19 cellular contexts compared by ENCODE assay signal in the genomic region with DNA sequence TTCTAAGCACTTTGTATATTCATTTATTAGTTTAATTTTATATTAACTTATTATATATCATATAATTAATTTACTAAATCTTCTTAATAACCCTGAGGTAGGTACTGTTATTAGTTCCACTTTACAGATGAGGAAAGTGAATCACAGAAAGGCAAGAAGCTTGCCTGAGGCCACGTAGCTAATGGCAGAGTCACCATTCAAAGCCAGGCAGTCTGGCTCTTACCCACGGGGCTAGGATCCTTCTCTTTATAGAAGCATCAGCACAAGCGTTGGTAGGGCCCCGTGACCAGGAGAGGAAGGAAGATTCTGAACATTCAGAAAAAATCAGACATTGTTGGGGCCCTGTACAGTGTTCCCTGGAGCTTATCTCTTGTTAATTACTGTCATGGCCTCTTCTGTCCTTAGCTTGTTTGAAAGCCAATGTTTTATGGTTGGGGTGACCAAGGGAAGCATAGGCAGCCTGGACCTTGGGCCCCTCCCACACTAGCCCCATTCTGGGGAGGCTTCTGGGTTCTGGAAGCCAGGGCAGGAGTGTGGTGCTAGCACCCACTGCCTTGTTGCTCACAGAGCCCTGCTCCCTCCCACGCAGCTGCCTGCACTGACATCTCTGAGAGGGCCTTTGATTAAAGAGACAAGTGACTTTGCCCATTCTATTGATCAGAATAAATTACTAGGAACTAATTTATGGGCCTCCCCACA. TPM values are rescaled to one million over a fixed set of nuclear protein-coding genes. Genes with fewer than 3 reads are reported as not detected.
DNase-seq lines count a peak whose midpoint lies in the region; ATAC-seq and TF ChIP-seq lines count a peak whose summit lies in the region.
"Had no signal": no experiment of that assay in that cellular context is flagged by ENCODE, and none has a peak within 500 bp of the region (broad histone marks: within the 10 kb centered on the region; RNA-seq: fewer than 3 reads in every experiment).

No MANE protein-coding gene starts in this region.

- no peak overlapping the region for H3K9ac ChIP-seq in BLaER1
- no peak overlapping the region for H3K9ac ChIP-seq in endodermal cell (ENCODE audit: extremely low read depth, low read length, poor library complexity, severe bottlenecking)
- H3K9ac ChIP-seq: KMS-11 had no signal

- no peak overlapping the region for H3K27ac Mint-ChIP-seq in endodermal cell
- H3K27ac Mint-ChIP-seq: activated T-helper 2 cell treated with anti-CD3 and anti-CD28 coated beads, Interferon-gamma antibody, Interleukin-2, Interleukin-4, amounts not matched to agents 10 μg/mL and 5 μg/mL and 100 μg/mL, durations not matched to agents 14 hours and 24 hours and 36 hours had no signal

- DNase-seq in endodermal cell (peak; percentile 23), osteoblast (ENCODE audit: insufficient read length, low spot score, missing footprints) (peak; percentile 73), middle frontal gyrus (ENCODE audit: extremely low spot score, low spot score) (no peak)
- DNase-seq in stimulated activated naive CD8-positive, alpha-beta T cell treated with anti-CD3 and anti-CD28 coated beads, Interleukin-15, Interleukin-2, amounts not matched to agents 100 U/mL and 50 U/mL, for 24 hours: no peak
- no peak for DNase-seq in stimulated activated CD4-positive, alpha-beta T cell treated with anti-CD3 and anti-CD28 coated beads, Interleukin-1b, Interleukin-23, amount 100 ng/mL, for 48 hours
- DNase-seq: DMS79 treated with DMSO at 0.1 percent for 48 hours, left lung, NCI-H1105, NCI-H2081 treated with DMSO at 0.1 percent for 48 hours, NCI-H510A, pancreas, RPMI8226 had no signal

- H3K4me1 ChIP-seq in BLaER1 (peaks cover 32% of the 10 kb centered on the region), HEK293 (ENCODE audit: control insufficient read depth, insufficient read depth, low read length) (no peaks in the 10 kb centered on the region), endodermal cell (ENCODE audit: control insufficient read depth, insufficient read depth, low read length) (no peaks in the 10 kb centered on the region), osteoblast (ENCODE audit: insufficient read depth, low read length) (peaks cover 19% of the 10 kb centered on the region)
- H3K4me1 ChIP-seq: pancreas had no signal

- CTCF ChIA-PET in HEK293 (lab: Yijun Ruan, JAX): interaction anchor here (0.6 to 4.8 kb wide), 11 partner anchors 10 to 448 kb away, joined by 3 to 21 read pairs (median 4); no protein-coding TSS in a partner anchor

- no peak for TF ChIP-seq CTCF in HEK293 (tag by site-specific recombination; IDR thresholded peaks at IDR 0.05)
- no peak for TF ChIP-seq CTCF in endodermal cell (conservative IDR thresholded peaks at IDR 0.05)
- no peak for TF ChIP-seq CTCF in osteoblast (IDR thresholded peaks at IDR 0.05; ENCODE audit: extremely low read depth, low read depth, low read length)

- H3K4me2 ChIP-seq in BLaER1: peak overlapping the region; percentile 14; the same call in 1 of the 2 replicates
- peak overlapping the region; percentile 72 for H3K4me2 ChIP-seq in osteoblast (ENCODE audit: insufficient read depth, low read length)
- H3K4me2 ChIP-seq: KMS-11 had no signal

- H2AFZ ChIP-seq in osteoblast (ENCODE audit: low read length): peak overlapping the region; percentile 67

- WGBS in endodermal cell (ENCODE audit: insufficient coverage in 1 of 2, insufficient read length in 1 of 2), 2 experiments: 80 to 87% methylated on average over 4 to 5 of the region's 5 CpGs

- no peaks in the 10 kb centered on the region for H3K9me3 ChIP-seq in BLaER1
- no peaks in the 10 kb centered on the region for H3K9me3 ChIP-seq in HEK293 (ENCODE audit: control insufficient read depth, insufficient read depth, low read depth, low read length)
- H3K9me3 ChIP-seq in endodermal cell (ENCODE audit: control insufficient read depth, low read length): no peaks in the 10 kb centered on the region
- H3K9me3 ChIP-seq in osteoblast (ENCODE audit: low read depth, low read length): no peaks in the 10 kb centered on the region
- H3K9me3 ChIP-seq: left lung, pancreas had no signal

- H4K20me1 ChIP-seq in BLaER1 (no peaks in the 10 kb centered on the region), osteoblast (ENCODE audit: insufficient read depth, low read length) (no peaks in the 10 kb centered on the region)

- H3K79me2 ChIP-seq in osteoblast (ENCODE audit: insufficient read depth, low read length): no peaks in the 10 kb centered on the region

- H3K27ac ChIP-seq in BLaER1 (no peak overlapping the region), HEK293 (ENCODE audit: extremely low read depth, low read depth, low read length) (no peak overlapping the region), endodermal cell (ENCODE audit: low read depth, low read length) (no peak overlapping the region), osteoblast (ENCODE audit: low read depth, low read length) (peak overlapping the region; percentile 71)
- H3K27ac ChIP-seq: KMS-11, left lung, pancreas had no signal

- peaks cover 9% of the 10 kb centered on the region for H3K4me1 Mint-ChIP-seq in endodermal cell

- H3K27me3 ChIP-seq in BLaER1 (no peaks in the 10 kb centered on the region), endodermal cell (ENCODE audit: control insufficient read depth, insufficient read depth, low read length, poor library complexity, severe bottlenecking) (peaks cover 25% of the 10 kb centered on the region), osteoblast (ENCODE audit: insufficient read depth, low read length) (peaks cover 4% of the 10 kb centered on the region)
- H3K27me3 ChIP-seq: pancreas had no signal

- POLR2A ChIA-PET in HEK293 (lab: Yijun Ruan, JAX): no interaction called here

- no peak overlapping the region for H3K4me3 Mint-ChIP-seq in endodermal cell

- H3K36me3 Mint-ChIP-seq in endodermal cell (ENCODE audit: low read depth): no peaks in the 10 kb centered on the region

- H3K4me3 ChIP-seq in BLaER1: no peak overlapping the region
- H3K4me3 ChIP-seq in HEK293 (ENCODE audit: low read depth, low read length): no peak overlapping the region
- H3K4me3 ChIP-seq in endodermal cell (ENCODE audit: low read length): no peak overlapping the region
- peak overlapping the region; percentile 35 for H3K4me3 ChIP-seq in osteoblast (ENCODE audit: insufficient read depth, low read length)
- H3K4me3 ChIP-seq: left lung, pancreas, skin epidermis had no signal

- H3K27me3 Mint-ChIP-seq in endodermal cell (ENCODE audit: insufficient read depth): peaks cover 65% of the 10 kb centered on the region

- H3K36me3 ChIP-seq in BLaER1 (no peaks in the 10 kb centered on the region), HEK293 (ENCODE audit: control insufficient read depth in 2 of 2, insufficient read depth in 1 of 2, low read length in 2 of 2) (no peaks in the 10 kb centered on the region), endodermal cell (ENCODE audit: control insufficient read depth, insufficient read depth, low read length) (no peaks in the 10 kb centered on the region), osteoblast (ENCODE audit: insufficient read depth, low read length) (no peaks in the 10 kb centered on the region)
- H3K36me3 ChIP-seq: left lung, pancreas had no signal

- no peaks in the 10 kb centered on the region for H3K9me3 Mint-ChIP-seq in endodermal cell
- H3K9me3 Mint-ChIP-seq: activated T-helper 2 cell treated with anti-CD3 and anti-CD28 coated beads, Interferon-gamma antibody, Interleukin-2, Interleukin-4, amounts not matched to agents 10 μg/mL and 5 μg/mL and 100 μg/mL, durations not matched to agents 14 hours and 24 hours and 36 hours had no signal

- ATAC-seq in stimulated activated naive CD8-positive, alpha-beta T cell treated with anti-CD3 and anti-CD28 coated beads, Interleukin-15, Interleukin-2, amounts not matched to agents 100 U/mL and 50 U/mL, for 24 hours: no peak
- ATAC-seq in HG03521 (IDR thresholded peaks at IDR 0.05; ENCODE audit: unreplicated experiment): no peak
- ATAC-seq: esophagus mucosa had no signal

TF ChIP-seq in HEK293, 187 proteins besides CTCF, POLR2A, EP300 and RAD21:
- TF ChIP-seq EGR2 (tag by site-specific recombination; IDR thresholded peaks at IDR 0.05; ENCODE audit: low read depth): peak; percentile 43; the same call in 1 of the 2 replicates
- peak; percentile 76 for TF ChIP-seq ZFHX2 (tag by site-specific recombination; conservative IDR thresholded peaks at IDR 0.05)
- TF ChIP-seq, protein P1, sequence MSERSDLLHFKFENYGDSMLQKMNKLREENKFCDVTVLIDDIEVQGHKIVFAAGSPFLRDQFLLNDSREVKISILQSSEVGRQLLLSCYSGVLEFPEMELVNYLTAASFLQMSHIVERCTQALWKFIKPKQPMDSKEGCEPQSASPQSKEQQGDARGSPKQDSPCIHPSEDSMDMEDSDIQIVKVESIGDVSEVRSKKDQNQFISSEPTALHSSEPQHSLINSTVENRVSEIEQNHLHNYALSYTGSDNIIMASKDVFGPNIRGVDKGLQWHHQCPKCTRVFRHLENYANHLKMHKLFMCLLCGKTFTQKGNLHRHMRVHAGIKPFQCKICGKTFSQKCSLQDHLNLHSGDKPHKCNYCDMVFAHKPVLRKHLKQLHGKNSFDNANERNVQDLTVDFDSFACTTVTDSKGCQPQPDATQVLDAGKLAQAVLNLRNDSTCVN (tag by site-specific recombination; optimal IDR thresholded peaks at IDR 0.05): no peak

RNA-seq across cellular contexts. Expression of a gene that starts 31.1 kb away (rescaled TPM):
- total RNA-seq in endodermal cell (10 to 100 TPM; 31.5 to 38.9 TPM), osteoblast (39.1 and 43.0 TPM in 2 replicates)
- polyA plus RNA-seq in endodermal cell (2013, experiment 1 of 2): 16.6 TPM
- 18.9 TPM for polyA plus RNA-seq in endodermal cell (2013, experiment 2 of 2)

Comparison
In these comparisons a context has a peak if more than half of its experiments do, and no peak if none do; other contexts are left out.
1. DNase-seq: peak in endodermal cell (single experiment) and osteoblast (single experiment); none in stimulated activated naive CD8-positive, alpha-beta T cell treated with anti-CD3 and anti-CD28 coated beads, Interleukin-15, Interleukin-2, amounts not matched to agents 100 U/mL and 50 U/mL, for 24 hours (single experiment), middle frontal gyrus (single experiment) and stimulated activated CD4-positive, alpha-beta T cell treated with anti-CD3 and anti-CD28 coated beads, Interleukin-1b, Interleukin-23, amount 100 ng/mL, for 48 hours (single experiment).